21 cellular contexts compared by ENCODE assay signal in the genomic region with DNA sequence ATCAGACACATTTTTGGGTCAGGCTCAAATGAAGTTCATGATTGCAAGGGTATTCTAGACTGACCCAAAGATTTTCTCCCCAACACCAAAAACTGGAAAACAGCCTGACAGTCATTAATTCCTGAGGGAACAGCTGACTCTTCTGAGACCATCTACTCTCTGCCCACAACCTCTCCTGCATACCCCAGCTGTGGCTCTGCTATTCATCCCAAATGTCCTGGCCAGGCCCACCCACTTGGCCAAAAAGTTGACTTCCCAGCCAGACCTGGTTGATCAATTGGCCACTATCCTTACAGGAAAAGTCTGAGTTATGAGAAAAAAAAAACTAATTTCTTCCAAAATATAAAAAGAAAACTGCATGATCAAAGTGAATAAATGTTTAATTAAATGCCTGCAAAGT.
DNase-seq lines count a peak whose midpoint lies in the region; TF ChIP-seq lines count a peak whose summit lies in the region.
"Had no signal": no experiment of that assay in that cellular context is flagged by ENCODE, and none has a peak within 500 bp of the region (broad histone marks: within the 10 kb centered on the region; RNA-seq: fewer than 3 reads in every experiment).

No MANE protein-coding gene starts in this region.

- peaks cover 16% of the 10 kb centered on the region for H3K36me3 Mint-ChIP-seq in activated CD4-positive, alpha-beta memory T cell treated with anti-CD3 and anti-CD28 coated beads, Interleukin-2, amount 10 ng/mL, durations not matched to agents 7 days and 5 days (ENCODE audit: low read depth)
- H3K36me3 Mint-ChIP-seq in activated CD4-positive, alpha-beta memory T cell treated with anti-CD3 and anti-CD28 coated beads for 36 hours, result no peaks in the 10 kb centered on the region
- H3K36me3 Mint-ChIP-seq in dendritic cell treated with granulocyte-macrophage colony-stimulating factor and Interleukin-4, amounts not matched to agents 40 ng/mL and 50 ng/mL, for 4 days (ENCODE audit: low read depth), result no peaks in the 10 kb centered on the region
- H3K36me3 Mint-ChIP-seq: CD8-positive, alpha-beta memory T cell had no signal

- H4K20me1 ChIP-seq in KMS-11 (ENCODE audit: insufficient read depth), result no peaks in the 10 kb centered on the region

- TF ChIP-seq CTCF in KMS-11 (conservative IDR thresholded peaks at IDR 0.05; ENCODE audit: low read depth, low read length) (no peak), spleen (IDR thresholded peaks at IDR 0.05 in 8 of 11, conservative IDR thresholded peaks at IDR 0.05 in 3 of 11) (no peak), foreskin fibroblast (IDR thresholded peaks at IDR 0.05; ENCODE audit: low read depth, low read length) (no peak)

- intact Hi-C loops in activated CD4-positive, alpha-beta memory T cell treated with anti-CD3 and anti-CD28 coated beads for 36 hours (cut with micrococcal nuclease), result loop anchor here (5.0 kb wide), 1 partner anchor 105 kb away; a partner anchor contains a TSS
- intact Hi-C loops in dendritic cell treated with granulocyte-macrophage colony-stimulating factor and Interleukin-4, amounts not matched to agents 40 ng/mL and 50 ng/mL, for 4 days (cut with micrococcal nuclease), result loop anchor here (5.0 kb wide), 1 partner anchor 35 kb away; no protein-coding TSS in a partner anchor
- intact Hi-C loops in spleen (cut with DNase I; ENCODE audit: low total_unique reads), result no loop called here

- H3K79me2 ChIP-seq in KMS-11 (ENCODE audit: insufficient read depth, low read depth), result no peaks in the 10 kb centered on the region

- H3K36me3 ChIP-seq in KMS-11 (ENCODE audit: insufficient read depth) (no peaks in the 10 kb centered on the region), spleen (no peaks in the 10 kb centered on the region)
- H3K36me3 ChIP-seq: Peyer's patch had no signal

- no peak overlapping the region for H2AFZ ChIP-seq in KMS-11 (ENCODE audit: low read depth)
- H2AFZ ChIP-seq: GM23248 had no signal

- no peak overlapping the region for H3K9ac ChIP-seq in KMS-11
- H3K9ac ChIP-seq: GM23248 had no signal

- H3K27me3 ChIP-seq in KMS-11 (ENCODE audit: insufficient read depth, low read depth), result no peaks in the 10 kb centered on the region
- H3K27me3 ChIP-seq in spleen (replicated peaks in 1 of 7), result no peaks in the 10 kb centered on the region
- H3K27me3 ChIP-seq: Peyer's patch had no signal

- peaks cover 62% of the 10 kb centered on the region for H3K4me1 Mint-ChIP-seq in activated CD4-positive, alpha-beta memory T cell treated with anti-CD3 and anti-CD28 coated beads, Interleukin-2, amount 10 ng/mL, durations not matched to agents 7 days and 5 days
- peaks cover 16% of the 10 kb centered on the region for H3K4me1 Mint-ChIP-seq in activated CD4-positive, alpha-beta memory T cell treated with anti-CD3 and anti-CD28 coated beads for 36 hours (ENCODE audit: low read depth)
- H3K4me1 Mint-ChIP-seq in dendritic cell treated with granulocyte-macrophage colony-stimulating factor and Interleukin-4, amounts not matched to agents 40 ng/mL and 50 ng/mL, for 4 days (ENCODE audit: low read depth), result peaks cover 62% of the 10 kb centered on the region

- H3K27me3 Mint-ChIP-seq in activated CD4-positive, alpha-beta memory T cell treated with anti-CD3 and anti-CD28 coated beads, Interleukin-2, amount 10 ng/mL, durations not matched to agents 7 days and 5 days, result no peaks in the 10 kb centered on the region
- H3K27me3 Mint-ChIP-seq in activated CD4-positive, alpha-beta memory T cell treated with anti-CD3 and anti-CD28 coated beads for 36 hours, result no peaks in the 10 kb centered on the region
- no peaks in the 10 kb centered on the region for H3K27me3 Mint-ChIP-seq in dendritic cell treated with granulocyte-macrophage colony-stimulating factor and Interleukin-4, amounts not matched to agents 40 ng/mL and 50 ng/mL, for 4 days
- H3K27me3 Mint-ChIP-seq: CD8-positive, alpha-beta memory T cell had no signal

- no peaks in the 10 kb centered on the region for H3K9me3 ChIP-seq in spleen
- H3K9me3 ChIP-seq: Peyer's patch had no signal

- H3K27ac ChIP-seq in KMS-11 (peak overlapping the region; percentile 91; the same call in 1 of the 2 replicates), spleen (peak overlapping the region in 2 of 8 donors; percentile 81 to 88)
- H3K27ac ChIP-seq: GM23248 had no signal

- H3K4me3 ChIP-seq in KMS-11 (IDR thresholded peaks at IDR 0.05; ENCODE audit: insufficient read depth, low read depth, low read length) (peak overlapping the region; percentile 7), spleen (no peak overlapping the region), foreskin fibroblast (ENCODE audit: low read depth in 1 of 2, low read length in 2 of 2) (no peak overlapping the region)
- H3K4me3 ChIP-seq: GM23248, Peyer's patch had no signal

- H3K4me1 ChIP-seq in KMS-11 (ENCODE audit: low read depth, poor library complexity, severe bottlenecking) (peaks cover 89% of the 10 kb centered on the region), spleen (peaks cover 36 to 59% (median 51%) of the 10 kb centered on the region in 6 donors)

- TF ChIP-seq POLR2A in spleen (IDR thresholded peaks at IDR 0.05), result no peak

- no peak for DNase-seq in activated CD4-positive, alpha-beta memory T cell treated with anti-CD3 and anti-CD28 coated beads, Interleukin-2, amount 10 ng/mL, durations not matched to agents 7 days and 5 days
- DNase-seq in activated CD4-positive, alpha-beta memory T cell treated with anti-CD3 and anti-CD28 coated beads for 36 hours, result no peak
- peak; percentile 22 for DNase-seq in spleen
- no peak for DNase-seq in GF-D8 (lab: John Stamatoyannopoulos, UW)
- no peak for DNase-seq in foreskin fibroblast
- DNase-seq: AML-193; C1 segment of cervical spinal cord; Calu3; CD8-positive, alpha-beta memory T cell; DMS153; GM23248; H9; HFFc6; NCI-H1092; NCI-H1436; NCI-H187 treated with DMSO at 0.1 percent for 48 hours; NCI-H2227 treated with DMSO at 0.1 percent for 48 hours; NCI-H510A had no signal

- H3K4me2 ChIP-seq in KMS-11, result peak overlapping the region; percentile 90

- peaks cover 2% of the 10 kb centered on the region for H3K9me3 Mint-ChIP-seq in activated CD4-positive, alpha-beta memory T cell treated with anti-CD3 and anti-CD28 coated beads, Interleukin-2, amount 10 ng/mL, durations not matched to agents 7 days and 5 days
- no peaks in the 10 kb centered on the region for H3K9me3 Mint-ChIP-seq in activated CD4-positive, alpha-beta memory T cell treated with anti-CD3 and anti-CD28 coated beads for 36 hours
- H3K9me3 Mint-ChIP-seq in dendritic cell treated with granulocyte-macrophage colony-stimulating factor and Interleukin-4, amounts not matched to agents 40 ng/mL and 50 ng/mL, for 4 days, result no peaks in the 10 kb centered on the region
- H3K9me3 Mint-ChIP-seq: CD8-positive, alpha-beta memory T cell; H9; HFFc6 had no signal

- CTCF ChIA-PET in activated CD4-positive, alpha-beta memory T cell treated with anti-CD3 and anti-CD28 coated beads, Interleukin-2, amount 10 ng/mL, durations not matched to agents 7 days and 5 days (lab: Charles Lee), result interaction anchor here (0.7 to 4.6 kb wide), 3 partner anchors 44 to 104 kb away, joined by 3 to 28 read pairs (median 19); a partner anchor contains a TSS
- CTCF ChIA-PET in activated CD4-positive, alpha-beta memory T cell treated with anti-CD3 and anti-CD28 coated beads for 36 hours (lab: Charles Lee), result interaction anchor here (1.1 kb wide), 1 partner anchor 43 kb away, joined by 3 read pairs; no protein-coding TSS in a partner anchor

- POLR2A ChIA-PET in activated CD4-positive, alpha-beta memory T cell treated with anti-CD3 and anti-CD28 coated beads, Interleukin-2, amount 10 ng/mL, durations not matched to agents 7 days and 5 days (lab: Charles Lee), result interaction anchor here (0.6 to 9.8 kb wide), 5 partner anchors 11 to 165 kb away, joined by 3 to 110 read pairs (median 5); no protein-coding TSS in a partner anchor
- POLR2A ChIA-PET in activated CD4-positive, alpha-beta memory T cell treated with anti-CD3 and anti-CD28 coated beads for 36 hours (lab: Charles Lee), result interaction anchor here (0.6 kb wide), 1 partner anchor 376 kb away, joined by 4 read pairs; no protein-coding TSS in a partner anchor

- H3K4me3 Mint-ChIP-seq in activated CD4-positive, alpha-beta memory T cell treated with anti-CD3 and anti-CD28 coated beads, Interleukin-2, amount 10 ng/mL, durations not matched to agents 7 days and 5 days, result no peak overlapping the region
- no peak overlapping the region for H3K4me3 Mint-ChIP-seq in activated CD4-positive, alpha-beta memory T cell treated with anti-CD3 and anti-CD28 coated beads for 36 hours
- no peak overlapping the region for H3K4me3 Mint-ChIP-seq in dendritic cell treated with granulocyte-macrophage colony-stimulating factor and Interleukin-4, amounts not matched to agents 40 ng/mL and 50 ng/mL, for 4 days
- H3K4me3 Mint-ChIP-seq: H9, HFFc6 had no signal

- H3K27ac Mint-ChIP-seq in activated CD4-positive, alpha-beta memory T cell treated with anti-CD3 and anti-CD28 coated beads, Interleukin-2, amount 10 ng/mL, durations not matched to agents 7 days and 5 days, result peak overlapping the region; percentile 47
- no peak overlapping the region for H3K27ac Mint-ChIP-seq in activated CD4-positive, alpha-beta memory T cell treated with anti-CD3 and anti-CD28 coated beads for 36 hours
- H3K27ac Mint-ChIP-seq in dendritic cell treated with granulocyte-macrophage colony-stimulating factor and Interleukin-4, amounts not matched to agents 40 ng/mL and 50 ng/mL, for 4 days, result peak overlapping the region; percentile 67
- H3K27ac Mint-ChIP-seq: CD8-positive, alpha-beta memory T cell; HFFc6 had no signal
